ENCODE assay signal across 31 cellular contexts in genomic region chr6:89355511-89356185, GRCh38. TPM values are rescaled to one million over a fixed set of nuclear protein-coding genes. Genes with fewer than 3 reads are reported as not detected.
A peak's percentile ranks its signal among the peaks of the same experiment; 100 is the strongest.
DNase-seq lines count a peak whose midpoint lies in the region; ATAC-seq, FAIRE-seq and TF ChIP-seq lines count a peak whose summit lies in the region.
"Had no signal": no experiment of that assay in that cellular context is flagged by ENCODE, and none has a peak within 500 bp of the region (broad histone marks: within the 10 kb centered on the region; RNA-seq: fewer than 3 reads in every experiment).

No MANE protein-coding gene starts in this region.

- H3K9me3 Mint-ChIP-seq in activated CD4-positive, alpha-beta memory T cell treated with anti-CD3 and anti-CD28 coated beads for 36 hours = no peaks in the 10 kb centered on the region
- H3K9me3 Mint-ChIP-seq in activated CD4-positive, alpha-beta memory T cell treated with anti-CD3 and anti-CD28 coated beads, Interleukin-2, amount 10 ng/mL, durations not matched to agents 7 days and 5 days = no peaks in the 10 kb centered on the region
- no peaks in the 10 kb centered on the region for H3K9me3 Mint-ChIP-seq in Caco-2 (ENCODE audit: unreplicated experiment)
- H3K9me3 Mint-ChIP-seq: naive thymus-derived CD8-positive, alpha-beta T cell had no signal

- H2AFZ ChIP-seq in Loucy (ENCODE audit: low read length) = no peak overlapping the region

- H3F3A ChIP-seq in DOHH2 (ENCODE audit: control insufficient read depth, insufficient read depth) (peaks cover 60% of the 10 kb centered on the region), Loucy (ENCODE audit: low read depth) (peaks cover 1% of the 10 kb centered on the region; the same call in 1 of the 2 replicates)

- H4K20me1 ChIP-seq in DOHH2 (ENCODE audit: control insufficient read depth, insufficient read depth, low read depth, low read length) = no peaks in the 10 kb centered on the region
- peaks cover 6% of the 10 kb centered on the region for H4K20me1 ChIP-seq in Loucy (ENCODE audit: insufficient read depth, low read length, poor library complexity, severe bottlenecking)

- no peak for DNase-seq in activated CD4-positive, alpha-beta memory T cell treated with anti-CD3 and anti-CD28 coated beads for 36 hours
- DNase-seq in activated CD4-positive, alpha-beta memory T cell treated with anti-CD3 and anti-CD28 coated beads, Interleukin-2, amount 10 ng/mL, durations not matched to agents 7 days and 5 days = no peak
- no peak for DNase-seq in Caco-2
- no peak for DNase-seq in activated effector memory CD4-positive, alpha-beta T cell treated with Interleukin-2 at 50 U/mL for 16 hours
- DNase-seq: activated CD4-positive, alpha-beta T cell treated with anti-CD3 and anti-CD28 coated beads, Interleukin-2, amount 50 U/mL, for 48 hours; activated effector memory CD4-positive, alpha-beta T cell treated with anti-CD3 and anti-CD28 coated beads, Interleukin-2, amount 50 U/mL, for 16 hours; BE2C; dermis blood vessel endothelial cell; DMS79 treated with DMSO at 0.1 percent for 48 hours; foreskin keratinocyte; HCEC 1CT; heart left ventricle; KG1; midbrain; naive thymus-derived CD8-positive, alpha-beta T cell; NCI-H1694 treated with DMSO at 0.1 percent for 48 hours; NCI-H510A treated with DMSO at 0.1 percent for 48 hours; occipital lobe; psoas muscle; Right ventricle myocardium superior; stomach; T-helper 9 cell; thyroid gland; WERI-Rb-1 had no signal

- intact Hi-C loops in activated CD4-positive, alpha-beta memory T cell treated with anti-CD3 and anti-CD28 coated beads for 36 hours (cut with micrococcal nuclease) = loop anchor here (10.0 kb wide), 2 partner anchors 469 to 749 kb away; partner anchors contain the start of gene CASP8AP2
- intact Hi-C loops in Caco-2 (cut with micrococcal nuclease; ENCODE audit: unreplicated experiment) = no loop called here

- H3K79me2 ChIP-seq in DOHH2 (ENCODE audit: control insufficient read depth, low read length) = peaks cover 62% of the 10 kb centered on the region
- H3K79me2 ChIP-seq in Loucy (ENCODE audit: insufficient read depth, low read length) = peaks cover 37% of the 10 kb centered on the region

- peak; percentile 27 for FAIRE-seq in islet of Langerhans (lab: Jason Lieb, UNC)
- FAIRE-seq: A549 had no signal

- peak overlapping the region; percentile 88 for H3K4me2 ChIP-seq in DOHH2 (ENCODE audit: low read length)
- H3K4me2 ChIP-seq in Loucy (ENCODE audit: low read depth, low read length, poor library complexity, severe bottlenecking) = peak overlapping the region; percentile 87
- H3K4me2 ChIP-seq: A549 had no signal

- no peaks in the 10 kb centered on the region for H3K27me3 Mint-ChIP-seq in activated CD4-positive, alpha-beta memory T cell treated with anti-CD3 and anti-CD28 coated beads for 36 hours
- H3K27me3 Mint-ChIP-seq in activated CD4-positive, alpha-beta memory T cell treated with anti-CD3 and anti-CD28 coated beads, Interleukin-2, amount 10 ng/mL, durations not matched to agents 7 days and 5 days = no peaks in the 10 kb centered on the region
- H3K27me3 Mint-ChIP-seq in Caco-2 (ENCODE audit: insufficient read depth, unreplicated experiment) = no peaks in the 10 kb centered on the region
- H3K27me3 Mint-ChIP-seq: naive thymus-derived CD8-positive, alpha-beta T cell had no signal

- no TSS peak for BruUV-seq in Caco-2 (replicated peaks; lab: Mats Ljungman, UMichigan)

- H3K36me3 ChIP-seq in DOHH2 (ENCODE audit: control insufficient read depth, low read length) (peaks cover 33% of the 10 kb centered on the region), Loucy (ENCODE audit: insufficient read depth, low read length) (no peaks in the 10 kb centered on the region), Caco-2 (ENCODE audit: control insufficient read depth, insufficient read depth, low read length) (no peaks in the 10 kb centered on the region)
- H3K36me3 ChIP-seq: BE2C, esophagus muscularis mucosa, heart left ventricle, stomach, thyroid gland, WERI-Rb-1 had no signal

- H3K4me1 Mint-ChIP-seq in activated CD4-positive, alpha-beta memory T cell treated with anti-CD3 and anti-CD28 coated beads for 36 hours (ENCODE audit: low read depth) = peaks cover 64% of the 10 kb centered on the region
- H3K4me1 Mint-ChIP-seq in activated CD4-positive, alpha-beta memory T cell treated with anti-CD3 and anti-CD28 coated beads, Interleukin-2, amount 10 ng/mL, durations not matched to agents 7 days and 5 days = peaks cover 63% of the 10 kb centered on the region
- H3K4me1 Mint-ChIP-seq in Caco-2 (ENCODE audit: low read depth, unreplicated experiment) = peaks cover under 1% of the 10 kb centered on the region

- no peaks in the 10 kb centered on the region for H3K9me2 ChIP-seq in DOHH2 (replicated peaks; ENCODE audit: control insufficient read depth, low read length)
- H3K9me2 ChIP-seq in Loucy (replicated peaks; ENCODE audit: low read depth, low read length) = no peaks in the 10 kb centered on the region

- peak overlapping the region; percentile 33 for H3K27ac Mint-ChIP-seq in activated CD4-positive, alpha-beta memory T cell treated with anti-CD3 and anti-CD28 coated beads for 36 hours
- H3K27ac Mint-ChIP-seq in activated CD4-positive, alpha-beta memory T cell treated with anti-CD3 and anti-CD28 coated beads, Interleukin-2, amount 10 ng/mL, durations not matched to agents 7 days and 5 days = no peak overlapping the region
- no peak overlapping the region for H3K27ac Mint-ChIP-seq in Caco-2 (ENCODE audit: unreplicated experiment)

- H3K27me3 ChIP-seq in DOHH2 (ENCODE audit: control insufficient read depth, low read length) (no peaks in the 10 kb centered on the region), Loucy (ENCODE audit: insufficient read depth, low read length, poor library complexity, severe bottlenecking) (no peaks in the 10 kb centered on the region), Caco-2 (replicated peaks; ENCODE audit: control insufficient read depth, insufficient read depth, low read length) (no peaks in the 10 kb centered on the region)
- H3K27me3 ChIP-seq: BE2C, esophagus muscularis mucosa, heart left ventricle, stomach, thyroid gland had no signal

- peak overlapping the region; percentile 99 for H3K27ac ChIP-seq in DOHH2 (ENCODE audit: low read depth, low read length)
- H3K27ac ChIP-seq: A549, esophagus muscularis mucosa, foreskin keratinocyte, heart left ventricle, psoas muscle, thyroid gland, WERI-Rb-1 had no signal

- H3K36me3 Mint-ChIP-seq in activated CD4-positive, alpha-beta memory T cell treated with anti-CD3 and anti-CD28 coated beads for 36 hours = peaks cover 3% of the 10 kb centered on the region
- no peaks in the 10 kb centered on the region for H3K36me3 Mint-ChIP-seq in activated CD4-positive, alpha-beta memory T cell treated with anti-CD3 and anti-CD28 coated beads, Interleukin-2, amount 10 ng/mL, durations not matched to agents 7 days and 5 days (ENCODE audit: low read depth)
- H3K36me3 Mint-ChIP-seq in Caco-2 (ENCODE audit: insufficient read depth, unreplicated experiment) = peaks cover 12% of the 10 kb centered on the region
- H3K36me3 Mint-ChIP-seq: naive thymus-derived CD8-positive, alpha-beta T cell had no signal

- POLR2A ChIA-PET in activated CD4-positive, alpha-beta memory T cell treated with anti-CD3 and anti-CD28 coated beads for 36 hours (lab: Charles Lee) = interaction anchor here (0.7 to 1.7 kb wide), 4 partner anchors 10 to 365 kb away, joined by 3 to 6 read pairs (median 5); partner anchors contain the start of gene PNRC1
- POLR2A ChIA-PET in activated CD4-positive, alpha-beta memory T cell treated with anti-CD3 and anti-CD28 coated beads, Interleukin-2, amount 10 ng/mL, durations not matched to agents 7 days and 5 days (lab: Charles Lee) = interaction anchor here (7.8 to 9.4 kb wide), 2 partner anchors 57 to 274 kb away, joined by 64 to 131 read pairs; partner anchors contain the start of gene PNRC1
- POLR2A ChIA-PET in Caco-2 (lab: Charles Lee) = no interaction called here

- H3K9me3 ChIP-seq in DOHH2 (ENCODE audit: control insufficient read depth, insufficient read depth, low read length) (no peaks in the 10 kb centered on the region), Loucy (ENCODE audit: insufficient read depth, low read depth, low read length) (no peaks in the 10 kb centered on the region), Caco-2 (no peaks in the 10 kb centered on the region)
- H3K9me3 ChIP-seq: A549, BE2C, esophagus muscularis mucosa, heart left ventricle, psoas muscle, stomach, thyroid gland had no signal

- CTCF ChIA-PET in activated CD4-positive, alpha-beta memory T cell treated with anti-CD3 and anti-CD28 coated beads for 36 hours (lab: Charles Lee) = interaction anchor here (0.6 to 5.6 kb wide), 3 partner anchors 13 to 17 kb away, joined by 3 to 37 read pairs (median 34); no protein-coding TSS in a partner anchor
- CTCF ChIA-PET in activated CD4-positive, alpha-beta memory T cell treated with anti-CD3 and anti-CD28 coated beads, Interleukin-2, amount 10 ng/mL, durations not matched to agents 7 days and 5 days (lab: Charles Lee) = interaction anchor here (1.4 to 4.6 kb wide), 3 partner anchors 12 to 77 kb away, joined by 3 to 72 read pairs (median 28); no protein-coding TSS in a partner anchor
- CTCF ChIA-PET in Caco-2 (lab: Charles Lee) = interaction anchor here (1.0 kb wide), 1 partner anchor 8 kb away, joined by 6 read pairs; no protein-coding TSS in a partner anchor

- H3K4me1 ChIP-seq in DOHH2 (ENCODE audit: control insufficient read depth, low read length) (peaks cover 74% of the 10 kb centered on the region), Loucy (ENCODE audit: insufficient read depth, low read length, poor library complexity, severe bottlenecking) (peaks cover 54% of the 10 kb centered on the region), Caco-2 (peaks cover 7% of the 10 kb centered on the region; the same call in 1 of the 2 replicates)
- H3K4me1 ChIP-seq: BE2C had no signal

- no peak overlapping the region for H3K9ac ChIP-seq in Loucy (ENCODE audit: low read depth, low read length, poor library complexity, severe bottlenecking)

- H3K4me3 Mint-ChIP-seq in activated CD4-positive, alpha-beta memory T cell treated with anti-CD3 and anti-CD28 coated beads for 36 hours = no peak overlapping the region
- no peak overlapping the region for H3K4me3 Mint-ChIP-seq in activated CD4-positive, alpha-beta memory T cell treated with anti-CD3 and anti-CD28 coated beads, Interleukin-2, amount 10 ng/mL, durations not matched to agents 7 days and 5 days
- no peak overlapping the region for H3K4me3 Mint-ChIP-seq in Caco-2 (ENCODE audit: unreplicated experiment)

- peak overlapping the region; percentile 66 for H3K4me3 ChIP-seq in DOHH2 (ENCODE audit: low read length)
- no peak overlapping the region for H3K4me3 ChIP-seq in Loucy (ENCODE audit: low read length, poor library complexity, severe bottlenecking)
- no peak overlapping the region for H3K4me3 ChIP-seq in Caco-2 (ENCODE audit: low read depth, low read length)
- H3K4me3 ChIP-seq: A549, esophagus muscularis mucosa, heart left ventricle, psoas muscle, stomach, thyroid gland had no signal

- no peak for ATAC-seq in HG03439 (IDR thresholded peaks at IDR 0.05; ENCODE audit: unreplicated experiment)
- ATAC-seq: A549; foreskin keratinocyte; heart left ventricle; naive thymus-derived CD8-positive, alpha-beta T cell; psoas muscle had no signal

- no peak for TF ChIP-seq CTCF in DOHH2 (IDR thresholded peaks at IDR 0.05; ENCODE audit: low read depth, low read length, poor library complexity, severe bottlenecking)
- TF ChIP-seq CTCF in Loucy (conservative IDR thresholded peaks at IDR 0.05; ENCODE audit: low read length) = no peak
- no peak for TF ChIP-seq CTCF in Caco-2 (IDR thresholded peaks at IDR 0.05; ENCODE audit: insufficient read depth in 1 of 2, low read depth in 1 of 2, low read length in 1 of 2, severe bottlenecking in 1 of 2, unreplicated experiment in 1 of 2)

RNA-seq across cellular contexts. Expression of gene UBE2J1, which starts 3.1 kb away (rescaled TPM):
- total RNA-seq in activated CD4-positive, alpha-beta memory T cell treated with anti-CD3 and anti-CD28 coated beads for 36 hours = 10 to 100 TPM; 23.8 to 24.9 TPM
- 10 to 100 TPM; 36.9 to 37.2 TPM for total RNA-seq in activated CD4-positive, alpha-beta memory T cell treated with anti-CD3 and anti-CD28 coated beads, Interleukin-2, amount 10 ng/mL, durations not matched to agents 7 days and 5 days
- total RNA-seq in Caco-2 (2022) = 23.1 and 23.5 TPM in 2 replicates

RNA-seq across cellular contexts. Expression of gene GABRR2, which starts 40.5 kb away (rescaled TPM):
- total RNA-seq in activated CD4-positive, alpha-beta memory T cell treated with anti-CD3 and anti-CD28 coated beads for 36 hours = under 1 TPM; 0.50 to 0.51 TPM
- total RNA-seq in activated CD4-positive, alpha-beta memory T cell treated with anti-CD3 and anti-CD28 coated beads, Interleukin-2, amount 10 ng/mL, durations not matched to agents 7 days and 5 days = under 1 TPM; 0.70 to 0.78 TPM
- total RNA-seq in Caco-2 (2022) = 0.29 TPM in 1 of 2 replicates, not detected in the other
- total RNA-seq: foreskin keratinocyte, kidney epithelial cell had no signal

RNA-seq across cellular contexts. Expression of gene RRAGD, which starts 56.4 kb away (rescaled TPM):
- 10 to 100 TPM; 15.8 to 16.4 TPM for total RNA-seq in activated CD4-positive, alpha-beta memory T cell treated with anti-CD3 and anti-CD28 coated beads for 36 hours
- 10 to 100 TPM; 11.3 to 11.6 TPM for total RNA-seq in activated CD4-positive, alpha-beta memory T cell treated with anti-CD3 and anti-CD28 coated beads, Interleukin-2, amount 10 ng/mL, durations not matched to agents 7 days and 5 days
- total RNA-seq in Caco-2 (2022) = 5.9 and 8.0 TPM in 2 replicates
